ENCODE assay signal across 10 cellular contexts in the genomic region with DNA sequence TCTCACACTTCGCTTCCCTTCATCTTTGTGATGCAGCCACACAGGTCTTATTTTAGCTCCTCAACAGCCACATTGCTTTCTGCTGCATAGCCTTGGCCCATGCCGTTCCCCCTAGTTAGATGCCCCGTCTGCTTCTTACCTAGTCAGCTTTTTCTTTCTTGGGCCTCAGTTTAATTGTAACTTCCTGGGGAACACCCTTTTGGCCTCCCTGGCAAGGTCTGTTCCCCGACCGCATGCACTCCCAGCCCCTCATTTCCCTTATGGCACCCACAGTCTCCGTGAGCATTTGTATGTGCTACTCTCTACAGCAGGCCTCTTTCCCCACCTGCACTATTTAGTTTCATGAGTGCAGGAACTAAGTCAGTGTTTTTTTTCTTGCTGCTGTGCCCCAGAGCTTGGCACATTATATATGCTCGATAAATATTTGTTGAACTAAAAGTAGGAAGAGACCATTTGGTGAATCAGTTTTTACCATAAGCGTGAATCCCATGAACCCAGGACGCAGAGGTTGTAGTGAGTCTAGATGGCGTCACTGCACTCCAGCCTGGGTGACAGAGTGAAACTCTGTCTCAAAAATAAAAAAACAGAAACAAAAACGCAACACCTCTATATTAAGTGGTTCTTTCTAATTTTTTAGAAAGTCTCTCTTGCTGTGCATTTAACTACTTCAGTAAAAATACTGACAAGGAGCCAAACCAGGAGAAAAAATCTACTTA. TPM values are rescaled to one million over a fixed set of nuclear protein-coding genes. Genes with fewer than 3 reads are reported as not detected.
DNase-seq lines count a peak whose midpoint lies in the region; ATAC-seq and TF ChIP-seq lines count a peak whose summit lies in the region.
"Had no signal": no experiment of that assay in that cellular context is flagged by ENCODE, and none has a peak within 500 bp of the region (broad histone marks: within the 10 kb centered on the region; RNA-seq: fewer than 3 reads in every experiment).

No MANE protein-coding gene starts in this region.

- TF ChIP-seq CTCF in SU-DHL-6 (IDR thresholded peaks at IDR 0.05; ENCODE audit: insufficient read depth, low read length, poor library complexity, severe bottlenecking), result no peak
- no peak for TF ChIP-seq CTCF in coronary artery (IDR thresholded peaks at IDR 0.05)
- TF ChIP-seq CTCF in esophagus squamous epithelium (IDR thresholded peaks at IDR 0.05), result no peak

- peak overlapping the region; percentile 83 for H3K27ac ChIP-seq in SU-DHL-6 (ENCODE audit: low read depth, low read length)
- H3K27ac ChIP-seq in coronary artery, result no peak overlapping the region
- H3K27ac ChIP-seq in esophagus squamous epithelium, result peak overlapping the region in 2 of 4 donors; percentile 13 to 51

- no peak for TF ChIP-seq POLR2A in esophagus squamous epithelium (IDR thresholded peaks at IDR 0.05)

- H3F3A ChIP-seq in SU-DHL-6 (ENCODE audit: insufficient read depth), result peaks cover 20% of the 10 kb centered on the region

- no peak for ATAC-seq in esophagus mucosa

- peaks cover 86% of the 10 kb centered on the region for H3K79me2 ChIP-seq in SU-DHL-6 (ENCODE audit: insufficient read depth, low read length)

- peak; percentile 48 for DNase-seq in stimulated activated CD4-positive, alpha-beta T cell treated with anti-CD3 and anti-CD28 coated beads, Interleukin-15, amount 100 ng/mL, for 24 hours
- DNase-seq in stimulated activated CD4-positive, alpha-beta T cell treated with anti-CD3 and anti-CD28 coated beads, Interleukin-4, amount 100 ng/mL, for 4 hours, result no peak
- peak; percentile 45 for DNase-seq in coronary artery (ENCODE audit: low spot score)
- DNase-seq in NCI-H82 treated with DMSO at 0.1 percent for 48 hours (lab: John Stamatoyannopoulos, UW; ENCODE audit: unreplicated experiment), result no peak
- no peak for DNase-seq in esophagus squamous epithelium (lab: John Stamatoyannopoulos, UW)
- DNase-seq in RKO (ENCODE audit: low spot score), result no peak
- DNase-seq: left colon, NCI-H345 had no signal

- peak overlapping the region; percentile 49 for H3K9ac ChIP-seq in SU-DHL-6 (ENCODE audit: low read length)

- no peaks in the 10 kb centered on the region for H3K36me3 ChIP-seq in SU-DHL-6 (ENCODE audit: low read length)
- peaks cover 0 to 6% (median 0%) of the 10 kb centered on the region in 3 donors for H3K36me3 ChIP-seq in esophagus squamous epithelium

- peak overlapping the region; percentile 10 for H2AFZ ChIP-seq in SU-DHL-6 (ENCODE audit: low read depth, low read length, severe bottlenecking)

- H3K4me1 ChIP-seq in esophagus squamous epithelium, result peaks cover 21 to 88% (median 52%) of the 10 kb centered on the region in 3 donors

- intact Hi-C loops in esophagus squamous epithelium (cut with DNase I), result no loop called here

- no peaks in the 10 kb centered on the region for H3K9me2 ChIP-seq in SU-DHL-6 (replicated peaks; ENCODE audit: insufficient read depth, low read length)

- H3K4me3 ChIP-seq in SU-DHL-6 (ENCODE audit: insufficient read depth, low read length, poor library complexity, severe bottlenecking) (peak overlapping the region; percentile 14), coronary artery (no peak overlapping the region), esophagus squamous epithelium (no peak overlapping the region)

- WGBS in esophagus squamous epithelium, 2 donors, result 78 to 86% methylated on average over 11 of the region's 11 CpGs

- H3K27me3 ChIP-seq in SU-DHL-6 (ENCODE audit: low read length) (no peaks in the 10 kb centered on the region), esophagus squamous epithelium (no peaks in the 10 kb centered on the region)

- no peaks in the 10 kb centered on the region for H4K20me1 ChIP-seq in SU-DHL-6 (ENCODE audit: low read depth, low read length)

- H3K4me2 ChIP-seq in SU-DHL-6 (ENCODE audit: low read depth, low read length, poor library complexity, severe bottlenecking), result peak overlapping the region; percentile 70

- H3K9me3 ChIP-seq in SU-DHL-6 (ENCODE audit: insufficient read depth, low read length), result no peaks in the 10 kb centered on the region
- H3K9me3 ChIP-seq in esophagus squamous epithelium, result no peaks in the 10 kb centered on the region

RNA-seq across cellular contexts. Expression of a gene that starts 38.5 kb away (rescaled TPM):
- total RNA-seq in esophagus mucosa (19.3 TPM), esophagus squamous epithelium (10 to 100 TPM; 20.7 to 36.5 (median 26.9) TPM)

Comparison
In these comparisons a context has a peak if more than half of its experiments do, and no peak if none do; other contexts are left out.
1. DNase-seq: peak in stimulated activated CD4-positive, alpha-beta T cell treated with anti-CD3 and anti-CD28 coated beads, Interleukin-15, amount 100 ng/mL, for 24 hours (single experiment) and coronary artery (single experiment); none in stimulated activated CD4-positive, alpha-beta T cell treated with anti-CD3 and anti-CD28 coated beads, Interleukin-4, amount 100 ng/mL, for 4 hours (0 of 2), NCI-H82 treated with DMSO at 0.1 percent for 48 hours (single experiment), esophagus squamous epithelium (single experiment) and RKO (single experiment).